7 cellular contexts compared by ENCODE assay signal in the genomic region with DNA sequence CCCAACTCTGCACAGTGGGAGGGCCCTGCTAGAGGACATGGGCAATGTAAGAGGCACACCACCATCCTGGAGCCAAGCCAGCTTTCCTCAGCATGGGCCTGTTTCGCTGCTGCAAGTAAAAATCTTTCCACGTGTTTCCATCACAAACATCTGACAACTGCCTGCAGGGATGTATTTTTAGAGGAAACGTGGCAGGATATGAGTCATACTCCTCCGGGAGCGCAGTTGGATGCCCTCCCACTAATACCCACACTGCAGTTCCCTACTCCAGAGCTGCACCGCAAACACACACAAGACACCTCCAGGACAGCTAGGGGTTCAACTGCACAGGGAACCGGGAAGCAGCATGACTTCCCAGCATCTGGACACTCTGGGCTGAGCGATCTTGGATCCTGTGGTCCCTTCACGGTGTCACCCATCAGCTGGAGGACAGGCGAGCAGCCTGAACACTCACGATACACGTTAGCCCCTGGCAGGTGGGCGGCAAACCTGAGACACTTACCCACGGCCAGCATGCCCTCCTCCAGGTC. TPM values are rescaled to one million over a fixed set of nuclear protein-coding genes. Genes with fewer than 3 reads are reported as not detected.
A peak's percentile ranks its signal among the peaks of the same experiment; 100 is the strongest.
DNase-seq lines count a peak whose midpoint lies in the region; ATAC-seq, FAIRE-seq and TF ChIP-seq lines count a peak whose summit lies in the region.

No MANE protein-coding gene starts in this region.

- no peak for TF ChIP-seq POLR2A in H54 (IDR thresholded peaks at IDR 0.05; ENCODE audit: low read depth, low read length)

- FAIRE-seq in H54 (lab: Jason Lieb, UNC), result peak; percentile 94

- ATAC-seq in HG03045 (IDR thresholded peaks at IDR 0.05; ENCODE audit: unreplicated experiment), result no peak
- no peak for ATAC-seq in HG02798 (IDR thresholded peaks at IDR 0.05; ENCODE audit: poor library complexity, unreplicated experiment)
- no peak for ATAC-seq in HG03442 (IDR thresholded peaks at IDR 0.05; ENCODE audit: unreplicated experiment)

- DNase-seq in H54 (ENCODE audit: insufficient read length, low spot score) (peak; percentile 89), RPMI7951 (ENCODE audit: low read depth) (peak; percentile 100), dermis microvascular lymphatic vessel endothelial cell (ENCODE audit: low read depth in 2 of 2) (peak; percentile 96 to 98), middle frontal gyrus (ENCODE audit: extremely low spot score, low spot score) (peak; percentile 71)

RNA-seq across cellular contexts. Expression of a gene that starts 26.1 kb away (rescaled TPM):
- total RNA-seq in RPMI7951 (2014; rRNA removed; shearing (Covaris generic)), result 0.78 and 1.2 TPM in 2 replicates
- total RNA-seq in dermis microvascular lymphatic vessel endothelial cell, result 0.63 and 3.7 TPM in 2 replicates

RNA-seq across cellular contexts. Expression of a gene that starts 46.7 kb away (rescaled TPM):
- total RNA-seq in RPMI7951 (2014; rRNA removed; shearing (Covaris generic)), result 88.0 and 104 TPM in 2 replicates
- 17.3 and 27.9 TPM in 2 replicates for total RNA-seq in dermis microvascular lymphatic vessel endothelial cell
